In the genomic region with DNA sequence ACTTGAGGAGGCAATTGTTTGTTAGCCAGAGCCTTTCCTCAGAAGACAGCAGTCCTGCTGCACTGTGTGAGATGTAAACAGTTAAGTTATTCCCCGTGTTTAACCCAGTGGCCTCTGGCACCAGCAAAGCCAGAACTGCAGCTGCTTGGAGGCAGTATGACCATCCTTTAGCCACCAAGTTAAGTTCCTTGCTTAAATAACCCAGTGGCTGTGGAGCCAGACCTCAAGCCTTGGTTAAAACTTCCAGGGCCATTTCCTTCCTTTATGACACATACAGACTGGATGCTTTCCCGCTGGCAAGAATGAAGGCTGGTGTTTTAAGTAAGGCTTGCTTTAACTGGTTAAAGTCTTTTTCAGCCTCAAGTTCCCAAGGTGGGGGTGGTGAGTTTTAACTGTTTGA, we compare ENCODE assay signal across 22 cellular contexts.
"Had no signal": no experiment of that assay in that cellular context is flagged by ENCODE, and none has a peak within 500 bp of the region (broad histone marks: within the 10 kb centered on the region; RNA-seq: fewer than 3 reads in every experiment).

No MANE protein-coding gene starts in this region.

- H3K36me3 Mint-ChIP-seq: naive thymus-derived CD8-positive, alpha-beta T cell; stimulated activated memory B cell treated with anti-CD40 and anti-IgM and Interleukin-4, amounts not matched to agents 10 μg/mL and 1 μg/mL and 100 μg/mL, for 72 hours had no signal

- H3K9me3 ChIP-seq: esophagus muscularis mucosa, gastrocnemius medialis, mucosa of descending colon, ovary, prostate gland, right lobe of liver, tibial artery, upper lobe of left lung, uterus had no signal

- ATAC-seq: gastrocnemius medialis; heart right ventricle; left colon; mucosa of descending colon; naive thymus-derived CD8-positive, alpha-beta T cell; right lobe of liver; stimulated activated memory B cell treated with anti-CD40 and anti-IgM and Interleukin-4, amounts not matched to agents 10 μg/mL and 1 μg/mL and 100 μg/mL, for 72 hours had no signal

- H3K4me1 ChIP-seq: esophagus muscularis mucosa, gastrocnemius medialis, heart right ventricle, prostate gland, right lobe of liver, tibial artery, upper lobe of left lung, uterus had no signal

- H3K27ac ChIP-seq: dorsolateral prefrontal cortex, epithelial cell of prostate, esophagus muscularis mucosa, gastrocnemius medialis, heart right ventricle, ovary, prostate gland, right lobe of liver, tibial artery, upper lobe of left lung, uterus had no signal

- H3K4me3 Mint-ChIP-seq: naive thymus-derived CD8-positive, alpha-beta T cell; neural crest cell; stimulated activated memory B cell treated with anti-CD40 and anti-IgM and Interleukin-4, amounts not matched to agents 10 μg/mL and 1 μg/mL and 100 μg/mL, for 72 hours; stimulated activated naive CD8-positive, alpha-beta T cell treated with anti-CD3 and anti-CD28 coated beads, Interleukin-15, Interleukin-2, amounts not matched to agents 100 ng/mL and 50 ng/mL, for 24 hours had no signal

- H3K27ac Mint-ChIP-seq: naive thymus-derived CD8-positive, alpha-beta T cell; stimulated activated memory B cell treated with anti-CD40 and anti-IgM and Interleukin-4, amounts not matched to agents 10 μg/mL and 1 μg/mL and 100 μg/mL, for 72 hours; stimulated activated naive CD8-positive, alpha-beta T cell treated with anti-CD3 and anti-CD28 coated beads, Interleukin-15, Interleukin-2, amounts not matched to agents 100 ng/mL and 50 ng/mL, for 24 hours had no signal

- H3K27me3 Mint-ChIP-seq: naive thymus-derived CD8-positive, alpha-beta T cell; stimulated activated memory B cell treated with anti-CD40 and anti-IgM and Interleukin-4, amounts not matched to agents 10 μg/mL and 1 μg/mL and 100 μg/mL, for 72 hours; stimulated activated naive CD8-positive, alpha-beta T cell treated with anti-CD3 and anti-CD28 coated beads, Interleukin-15, Interleukin-2, amounts not matched to agents 100 ng/mL and 50 ng/mL, for 24 hours had no signal

- H3K36me3 ChIP-seq: esophagus muscularis mucosa, gastrocnemius medialis, heart right ventricle, ovary, prostate gland, right lobe of liver, tibial artery, upper lobe of left lung, uterus had no signal

- H3K4me3 ChIP-seq: dorsolateral prefrontal cortex, esophagus muscularis mucosa, gastrocnemius medialis, heart right ventricle, mucosa of descending colon, ovary, prostate gland, right lobe of liver, tibial artery, upper lobe of left lung, uterus had no signal

- DNase-seq: cortex of kidney; dorsolateral prefrontal cortex; effector CD8-positive, alpha-beta T cell; gastrocnemius medialis; heart right ventricle; left colon; mucosa of descending colon; naive thymus-derived CD8-positive, alpha-beta T cell; nucleus accumbens; ovary; retina; right lobe of liver; stimulated activated CD4-positive, alpha-beta T cell treated with anti-CD3 and anti-CD28 coated beads, Interleukin-4, amount 100 ng/mL, for 24 hours; tibial artery; uterus had no signal

- H3K9me3 Mint-ChIP-seq: stimulated activated memory B cell treated with anti-CD40 and anti-IgM and Interleukin-4, amounts not matched to agents 10 μg/mL and 1 μg/mL and 100 μg/mL, for 72 hours; stimulated activated naive CD8-positive, alpha-beta T cell treated with anti-CD3 and anti-CD28 coated beads, Interleukin-15, Interleukin-2, amounts not matched to agents 100 ng/mL and 50 ng/mL, for 24 hours had no signal

- H3K4me1 Mint-ChIP-seq: naive thymus-derived CD8-positive, alpha-beta T cell; neural crest cell; stimulated activated memory B cell treated with anti-CD40 and anti-IgM and Interleukin-4, amounts not matched to agents 10 μg/mL and 1 μg/mL and 100 μg/mL, for 72 hours had no signal

- H3K27me3 ChIP-seq: esophagus muscularis mucosa, gastrocnemius medialis, heart right ventricle, ovary, right lobe of liver, tibial artery, upper lobe of left lung, uterus had no signal
